In the genomic region with DNA sequence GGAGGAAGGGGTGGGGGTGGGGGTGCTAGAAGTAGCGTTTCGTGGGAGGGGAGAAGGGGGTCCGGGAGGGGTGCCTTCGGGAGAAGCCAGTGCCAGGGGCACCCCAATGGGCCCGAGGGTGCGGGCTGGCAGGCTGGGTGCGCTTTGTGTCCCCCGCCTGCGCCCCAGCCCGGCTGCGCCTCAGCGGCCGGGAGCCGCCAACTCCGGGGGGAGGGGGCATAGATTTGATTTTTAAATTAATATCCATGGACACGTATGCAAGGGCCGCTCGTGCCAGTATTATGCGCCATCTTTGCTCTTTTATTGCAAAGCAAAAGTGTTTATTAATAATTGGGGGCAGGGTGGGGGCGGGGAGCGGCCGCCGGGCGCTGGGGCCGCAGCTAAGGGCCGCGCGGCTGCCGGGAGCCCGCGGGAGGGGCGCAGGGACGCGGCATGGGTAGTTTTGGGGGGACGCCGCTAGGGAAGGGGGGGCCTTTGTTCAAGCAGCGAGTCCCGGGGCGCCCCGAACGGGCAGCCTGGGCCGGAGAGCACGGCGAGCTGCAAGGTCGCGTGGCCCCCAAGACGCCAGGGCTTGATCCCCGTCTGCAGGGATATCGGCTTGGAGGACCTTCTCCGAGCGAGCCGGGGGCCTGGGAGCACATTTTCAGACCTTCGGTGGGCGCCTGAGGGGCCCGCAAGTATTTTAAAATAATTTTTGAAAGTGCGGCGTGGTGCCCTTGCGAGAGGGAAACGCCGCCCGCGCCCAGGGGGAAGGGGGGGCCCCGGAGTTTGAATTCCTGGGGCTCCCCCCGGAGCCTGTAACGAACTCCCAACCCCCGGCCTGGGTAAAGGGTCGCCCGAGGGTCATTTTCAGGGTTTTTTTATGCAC, we compare ENCODE assay signal across 8 cellular contexts. TPM values are rescaled to one million over a fixed set of nuclear protein-coding genes. Genes with fewer than 3 reads are reported as not detected.
A peak's percentile ranks its signal among the peaks of the same experiment; 100 is the strongest.
DNase-seq lines count a peak whose midpoint lies in the region; ATAC-seq, FAIRE-seq and TF ChIP-seq lines count a peak whose summit lies in the region.
"Had no signal": no experiment of that assay in that cellular context is flagged by ENCODE, and none has a peak within 500 bp of the region (broad histone marks: within the 10 kb centered on the region; RNA-seq: fewer than 3 reads in every experiment).

No MANE protein-coding gene starts in this region.

- no peaks in the 10 kb centered on the region for H3K9me3 ChIP-seq in iPS DF 6.9 (ENCODE audit: control insufficient read depth, insufficient read depth, low read length)
- no peaks in the 10 kb centered on the region for H3K9me3 ChIP-seq in small intestine (ENCODE audit: control insufficient read depth, low read depth)

- intact Hi-C loops in activated B cell treated with CpG ODN at 0.5 μM for 24 hours (cut with micrococcal nuclease): loop anchor here (1.0 to 10.0 kb wide), 9 partner anchors 33 to 1181 kb away; a partner anchor contains a TSS

- no peak overlapping the region for H3K27ac Mint-ChIP-seq in activated B cell treated with CpG ODN at 0.5 μM for 24 hours

- TF ChIP-seq CTCF in HL-60 (IDR thresholded peaks at IDR 0.05; ENCODE audit: insufficient read depth, low read length) (no peak), activated B cell treated with CpG ODN at 0.5 μM for 24 hours (IDR thresholded peaks at IDR 0.05) (no peak)

- peaks cover 7% of the 10 kb centered on the region; the same call in 1 of the 2 replicates for H3K4me1 ChIP-seq in iPS DF 6.9 (ENCODE audit: control insufficient read depth, insufficient read depth, low read length)
- peaks cover 3 to 12% of the 10 kb centered on the region in 2 donors for H3K4me1 ChIP-seq in small intestine (ENCODE audit: control insufficient read depth in 2 of 2, insufficient read depth in 1 of 2, low read depth in 1 of 2, low read length in 1 of 2)

- no peaks in the 10 kb centered on the region for H3K9me3 Mint-ChIP-seq in activated B cell treated with CpG ODN at 0.5 μM for 24 hours

- DNase-seq in HL-60 (ENCODE audit: low read depth in 1 of 2, low spot score in 1 of 2) (no peak), activated B cell treated with CpG ODN at 0.5 μM for 24 hours (no peak), iPS DF 6.9 (ENCODE audit: low read depth, low spot score) (no peak), small intestine (no peak), cerebellar nuclear complex (lab: John Stamatoyannopoulos, UW) (no peak), NCI-H1417 (lab: John Stamatoyannopoulos, UW) (no peak), hippocampal formation (lab: John Stamatoyannopoulos, UW) (no peak)
- DNase-seq: NCI-H2227 treated with DMSO at 0.1 percent for 48 hours had no signal

- H3K36me3 ChIP-seq in iPS DF 6.9 (ENCODE audit: control insufficient read depth, insufficient read depth, low read length) (peaks cover 30% of the 10 kb centered on the region), small intestine (ENCODE audit: control insufficient read depth in 2 of 2, insufficient read depth in 2 of 2, low read length in 2 of 2) (peaks cover 0 to 2% of the 10 kb centered on the region in 2 donors)

- H3K4me3 Mint-ChIP-seq in activated B cell treated with CpG ODN at 0.5 μM for 24 hours: peak overlapping the region; percentile 86

- WGBS in iPS DF 6.9 (ENCODE audit: insufficient coverage, insufficient read length): no CpG with 5 or more reads among the region's 68 CpGs
- 0 to 1% (median 0%) methylated on average over 65 to 68 of the region's 68 CpGs for WGBS in small intestine, 3 donors

- peaks cover 30% of the 10 kb centered on the region for H3K27me3 ChIP-seq in HL-60 (ENCODE audit: insufficient read depth, poor library complexity, severe bottlenecking)
- no peaks in the 10 kb centered on the region; the same call in 1 of the 2 replicates for H3K27me3 ChIP-seq in iPS DF 6.9 (ENCODE audit: control insufficient read depth, insufficient read depth, low read length)
- peaks cover 2 to 9% of the 10 kb centered on the region in 2 donors for H3K27me3 ChIP-seq in small intestine (ENCODE audit: control insufficient read depth in 2 of 2, insufficient read depth in 2 of 2, low read length in 2 of 2)

- H3K27ac ChIP-seq in HL-60 (replicated peaks) (peak overlapping the region; percentile 69), iPS DF 6.9 (ENCODE audit: low read length) (no peak overlapping the region), small intestine (ENCODE audit: low read depth in 1 of 2, low read length in 1 of 2) (peak overlapping the region; percentile 69 to 80)

- no peak for FAIRE-seq in small intestine (lab: Jason Lieb, UNC)

- POLR2A ChIA-PET in activated B cell treated with CpG ODN at 0.5 μM for 24 hours (lab: Charles Lee): interaction anchor here (0.6 to 3.2 kb wide), 8 partner anchors 33 to 1174 kb away, joined by 3 to 27 read pairs (median 6); a partner anchor contains a TSS

- H3K4me1 Mint-ChIP-seq in activated B cell treated with CpG ODN at 0.5 μM for 24 hours: peaks cover 35% of the 10 kb centered on the region

- H3K36me3 Mint-ChIP-seq in activated B cell treated with CpG ODN at 0.5 μM for 24 hours (ENCODE audit: low read depth): no peaks in the 10 kb centered on the region

- ATAC-seq in activated B cell treated with CpG ODN at 0.5 μM for 24 hours (ENCODE audit: low read depth): no peak

- H3K4me3 ChIP-seq in HL-60 (replicated peaks; ENCODE audit: insufficient read depth, low read length) (peak overlapping the region; percentile 52), iPS DF 6.9 (ENCODE audit: low read length) (peak overlapping the region; percentile 91), small intestine (ENCODE audit: low read depth in 1 of 2, low read length in 2 of 2) (peak overlapping the region; percentile 81 to 88)

- peaks cover 16% of the 10 kb centered on the region for H3K27me3 Mint-ChIP-seq in activated B cell treated with CpG ODN at 0.5 μM for 24 hours

- CTCF ChIA-PET in activated B cell treated with CpG ODN at 0.5 μM for 24 hours (lab: Charles Lee): interaction anchor here (1.3 to 4.7 kb wide), 5 partner anchors 29 to 541 kb away, joined by 3 to 75 read pairs (median 13); a partner anchor contains a TSS

RNA-seq across cellular contexts. Expression of a gene that starts 1.0 kb away (rescaled TPM):
- 7.5 and 10.5 TPM in 2 replicates for total RNA-seq in activated B cell treated with CpG ODN at 0.5 μM for 24 hours
- polyA plus RNA-seq in small intestine: 10 to 100 TPM in 1 of 3 donors, 1 to 10 TPM in 2; 6.2 to 24.6 (median 6.7) TPM

RNA-seq across cellular contexts. Expression of a gene that starts 33.2 kb away (rescaled TPM):
- 46.3 and 52.5 TPM in 2 replicates for total RNA-seq in activated B cell treated with CpG ODN at 0.5 μM for 24 hours
- 10 to 100 TPM; 14.6 to 18.6 (median 16.8) TPM for polyA plus RNA-seq in small intestine
